In genomic region chr4:11428701-11429571, GRCh38 we compare ENCODE assay signal across 8 cellular contexts. TPM values are rescaled to one million over a fixed set of nuclear protein-coding genes. Genes with fewer than 3 reads are reported as not detected.
DNase-seq lines count a peak whose midpoint lies in the region; ATAC-seq and TF ChIP-seq lines count a peak whose summit lies in the region.

TSS of gene HS3ST1 (minus strand) at chr4:11428894. CDS start at chr4:11400005, 28,889 bp downstream.

- DNase-seq in HuH-7 (ENCODE audit: low spot score) (peak; percentile 75), SKM-1 treated with dmso at 0.1 percent for 144 hours (lab: John Stamatoyannopoulos, UW; ENCODE audit: unreplicated experiment) (peak; percentile 80), chondrocyte (ENCODE audit: low spot score) (no peak), kidney tubule cell (ENCODE audit: low spot score) (peak; percentile 98), smooth muscle cell of the brain vasculature (ENCODE audit: low read depth, low spot score) (peak; percentile 18), amniotic stem cell (lab: John Stamatoyannopoulos, UW) (no peak)

- peak within 1 kb of the TSS; percentile 75 for H3K4me3 ChIP-seq in DOHH2 (ENCODE audit: low read length)

- peaks cover 15% of the 10 kb centered on the region for H3K4me1 Mint-ChIP-seq in chondrocyte (ENCODE audit: low read depth)

- H3K79me2 ChIP-seq in DOHH2 (ENCODE audit: control insufficient read depth, low read length) = no peaks in the 10 kb centered on the region

- no peaks in the 10 kb centered on the region for H4K20me1 ChIP-seq in DOHH2 (ENCODE audit: control insufficient read depth, insufficient read depth, low read depth, low read length)

- H3K9me3 ChIP-seq in DOHH2 (ENCODE audit: control insufficient read depth, insufficient read depth, low read length) = no peaks in the 10 kb centered on the region

- no peaks in the 10 kb centered on the region for H3K9me2 ChIP-seq in DOHH2 (replicated peaks; ENCODE audit: control insufficient read depth, low read length)

- H3K36me3 Mint-ChIP-seq in chondrocyte (ENCODE audit: low read depth) = no peaks in the 10 kb centered on the region

- H3K27me3 ChIP-seq in DOHH2 (ENCODE audit: control insufficient read depth, low read length) = peaks cover 16% of the 10 kb centered on the region

- H3K9me3 Mint-ChIP-seq in chondrocyte (ENCODE audit: low read depth) = no peaks in the 10 kb centered on the region

- H3K4me3 Mint-ChIP-seq in chondrocyte (ENCODE audit: unreplicated experiment) = peak within 1 kb of the TSS; percentile 63

- H3K27ac Mint-ChIP-seq in chondrocyte (ENCODE audit: unreplicated experiment) = no peak within 1 kb of the TSS

- TF ChIP-seq CTCF in DOHH2 (IDR thresholded peaks at IDR 0.05; ENCODE audit: low read depth, low read length, poor library complexity, severe bottlenecking) (peak; percentile 68), chondrocyte (IDR thresholded peaks at IDR 0.05) (peak; percentile 83)

- H3K36me3 ChIP-seq in DOHH2 (ENCODE audit: control insufficient read depth, low read length) = no peaks in the 10 kb centered on the region

- H3F3A ChIP-seq in DOHH2 (ENCODE audit: control insufficient read depth, insufficient read depth) = no peaks in the 10 kb centered on the region

- peak; percentile 77 for ATAC-seq in GM21528 (IDR thresholded peaks at IDR 0.05; ENCODE audit: low FRiP score, unreplicated experiment)

- H3K4me2 ChIP-seq in DOHH2 (ENCODE audit: low read length) = peak within 1 kb of the TSS; percentile 80

- no peak within 1 kb of the TSS for H3K27ac ChIP-seq in DOHH2 (ENCODE audit: low read depth, low read length)

- peaks cover 52% of the 10 kb centered on the region for H3K27me3 Mint-ChIP-seq in chondrocyte (ENCODE audit: low read depth)

- peaks cover 14% of the 10 kb centered on the region for H3K4me1 ChIP-seq in DOHH2 (ENCODE audit: control insufficient read depth, low read length)

RNA-seq across cellular contexts. Expression of gene HS3ST1, which starts in this region (rescaled TPM):
- total RNA-seq in chondrocyte = not detected in 3 replicates

Comparison
In these comparisons a context has a peak if more than half of its experiments do, and no peak if none do; other contexts are left out.
1. DNase-seq: peak in HuH-7 (single experiment), SKM-1 treated with dmso at 0.1 percent for 144 hours (single experiment), kidney tubule cell (single experiment) and smooth muscle cell of the brain vasculature (single experiment); none in chondrocyte (single experiment) and amniotic stem cell (single experiment).